In genomic region chr1:36070349-36070748, GRCh38 we compare ENCODE assay signal across 16 cellular contexts. TPM values are rescaled to one million over a fixed set of nuclear protein-coding genes. Genes with fewer than 3 reads are reported as not detected.
"Had no signal": no experiment of that assay in that cellular context is flagged by ENCODE, and none has a peak within 500 bp of the region (broad histone marks: within the 10 kb centered on the region; RNA-seq: fewer than 3 reads in every experiment).

No MANE protein-coding gene starts in this region.

- DNase-seq: activated effector memory CD4-positive, alpha-beta T cell treated with anti-CD3 and anti-CD28 coated beads, Interleukin-2, amount 50 U/mL, for 16 hours; activated T-cell treated with anti-CD3 and anti-CD28 coated beads, Interleukin-2, amount 50 U/mL, for 24 hours; amygdala; cerebellar nuclear complex; immature natural killer cell; mammary epithelial cell; mucosa of descending colon; naive thymus-derived CD8-positive, alpha-beta T cell; nucleus accumbens; stimulated activated CD4-positive, alpha-beta T cell treated with anti-CD3 and anti-CD28 coated beads, Interleukin-4, amount 100 ng/mL, for 4 hours; stomach; thyroid gland; uterus had no signal

- H3K4me1 ChIP-seq: right atrium auricular region, stomach, thyroid gland, uterus had no signal

- H3K36me3 ChIP-seq: right atrium auricular region, stomach, thyroid gland, uterus had no signal

- H3K27me3 ChIP-seq: right atrium auricular region, stomach, thyroid gland, uterus had no signal

- H3K4me3 ChIP-seq: mucosa of descending colon, right atrium auricular region, skin epidermis, stomach, thyroid gland, uterus had no signal

- H3K9me3 ChIP-seq: mucosa of descending colon, right atrium auricular region, stomach, thyroid gland, uterus had no signal

- H3K27ac ChIP-seq: right atrium auricular region, skin epidermis, stomach, thyroid gland, uterus had no signal

RNA-seq across cellular contexts. Expression of gene TEKT2, which starts 13.5 kb away (rescaled TPM):
- total RNA-seq: mammary epithelial cell; naive thymus-derived CD8-positive, alpha-beta T cell; posterior vena cava; stomach had no signal
